8 cellular contexts compared by ENCODE assay signal in genomic region chr7:134316539-134317344, GRCh38. TPM values are rescaled to one million over a fixed set of nuclear protein-coding genes. Genes with fewer than 3 reads are reported as not detected.
DNase-seq lines count a peak whose midpoint lies in the region; ATAC-seq, FAIRE-seq and TF ChIP-seq lines count a peak whose summit lies in the region.

A gene with protein sequence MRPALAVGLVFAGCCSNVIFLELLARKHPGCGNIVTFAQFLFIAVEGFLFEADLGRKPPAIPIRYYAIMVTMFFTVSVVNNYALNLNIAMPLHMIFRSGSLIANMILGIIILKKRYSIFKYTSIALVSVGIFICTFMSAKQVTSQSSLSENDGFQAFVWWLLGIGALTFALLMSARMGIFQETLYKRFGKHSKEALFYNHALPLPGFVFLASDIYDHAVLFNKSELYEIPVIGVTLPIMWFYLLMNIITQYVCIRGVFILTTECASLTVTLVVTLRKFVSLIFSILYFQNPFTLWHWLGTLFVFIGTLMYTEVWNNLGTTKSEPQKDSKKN (minus strand): TSS chr7:134316930. CDS start chr7:134316751, 179 bp downstream.

- no peak for TF ChIP-seq EP300 in sigmoid colon (IDR thresholded peaks at IDR 0.05)

- H3K36me3 Mint-ChIP-seq in brain, result peaks cover 8% of the 10 kb centered on the region

- ATAC-seq in GM18520 (IDR thresholded peaks at IDR 0.05; ENCODE audit: unreplicated experiment), result peak; percentile 98
- peak; percentile 99 for ATAC-seq in HG03064 (IDR thresholded peaks at IDR 0.05; ENCODE audit: low read depth, unreplicated experiment)

- H3K27ac Mint-ChIP-seq in brain, result peak within 1 kb of the TSS; percentile 86 to 95 (median 93)

- H3K4me1 ChIP-seq in sigmoid colon, result peaks cover 0 to 13% (median 8%) of the 10 kb centered on the region in 4 donors

- DNase-seq in NCI-H2107 treated with DMSO at 0.1 percent for 48 hours (lab: John Stamatoyannopoulos, UW; ENCODE audit: unreplicated experiment) (peak; percentile 93), iPS DF 4.7 (ENCODE audit: extremely low read depth, low spot score) (peak; percentile 90), sigmoid colon (peak; percentile 98)

- no peaks in the 10 kb centered on the region for H3K9me3 Mint-ChIP-seq in brain

- peaks cover 29% of the 10 kb centered on the region for H3K4me1 Mint-ChIP-seq in brain

- TF ChIP-seq CTCF in brain (conservative IDR thresholded peaks at IDR 0.05) (peak in 1 of 2 experiments; percentile 32), sigmoid colon (IDR thresholded peaks at IDR 0.05) (peak in 2 of 4 experiments; percentile 5 to 16)

- peak within 1 kb of the TSS; percentile 91 to 95 (median 93) for H3K4me3 Mint-ChIP-seq in brain

- FAIRE-seq in A204.1 (lab: Jason Lieb, UNC), result peak; percentile 97
- FAIRE-seq in TTC549 (lab: Jason Lieb, UNC), result peak; percentile 93

- H3K27ac ChIP-seq in sigmoid colon, result peak within 1 kb of the TSS; percentile 84 to 90 (median 90)

- peak within 1 kb of the TSS; percentile 93 to 97 (median 95) for H3K4me3 ChIP-seq in sigmoid colon

- peak in 1 of 2 donors; percentile 15 for TF ChIP-seq POLR2A in sigmoid colon (IDR thresholded peaks at IDR 0.05)

- no peaks in the 10 kb centered on the region for H3K9me3 ChIP-seq in sigmoid colon

- H3K36me3 ChIP-seq in sigmoid colon, result no peaks in the 10 kb centered on the region

- H3K27me3 Mint-ChIP-seq in brain, result peaks cover 25% of the 10 kb centered on the region

- H3K27me3 ChIP-seq in sigmoid colon, result no peaks in the 10 kb centered on the region

- 0% methylated on average over 69 of the region's 69 CpGs for WGBS in sigmoid colon, 2 donors

- intact Hi-C loops in sigmoid colon (cut with DNase I), result loop anchor here (5.0 to 10.0 kb wide), 3 partner anchors 189 to 1234 kb away; partner anchors contain the start of genes CHCHD3, EXOC4 and LRGUK

RNA-seq across cellular contexts. Expression of the gene that starts here (rescaled TPM):
- 5.0 TPM for polyA plus RNA-seq in brain (ENCODE audit: insufficient read depth, low read depth, low replicate concordance)
- total RNA-seq in sigmoid colon, result 1 to 10 TPM; 6.1 to 9.4 (median 7.6) TPM
- 1 to 10 TPM; 2.4 to 3.8 (median 2.8) TPM for polyA plus RNA-seq in sigmoid colon

Comparison
In these comparisons a context has a peak if more than half of its experiments do, and no peak if none do; other contexts are left out.
1. Peak in every context shown above with its lines: DNase-seq, ATAC-seq, H3K4me3 ChIP-seq and H3K27ac ChIP-seq.